In the genomic region with DNA sequence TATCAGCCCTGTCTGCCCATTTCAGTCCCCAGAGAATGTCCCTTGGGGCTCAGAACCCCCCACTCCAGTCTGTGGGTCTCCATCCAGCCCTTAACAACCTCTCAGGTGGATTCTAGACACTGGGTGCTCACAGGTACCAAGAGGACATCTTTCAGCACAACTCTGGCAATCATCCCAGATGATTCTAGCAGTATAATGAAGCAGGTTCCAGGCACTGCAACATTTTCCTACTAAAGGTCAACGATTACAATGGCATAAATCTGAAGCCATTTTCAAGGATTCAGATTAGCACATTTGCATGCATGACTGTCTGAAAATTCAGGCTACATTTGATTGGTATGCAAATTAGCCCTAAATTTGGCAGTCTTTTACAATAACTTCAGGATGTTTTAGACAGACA, we compare ENCODE assay signal across 23 cellular contexts.
"Had no signal": no experiment of that assay in that cellular context is flagged by ENCODE, and none has a peak within 500 bp of the region (broad histone marks: within the 10 kb centered on the region; RNA-seq: fewer than 3 reads in every experiment).

No MANE protein-coding gene starts in this region.

- H3K36me3 ChIP-seq: neutrophil, pancreas, right lobe of liver, suprapubic skin, transverse colon, vagina had no signal

- FAIRE-seq: frontal cortex, keratinocyte, pancreas had no signal

- H3K27me3 ChIP-seq: dorsolateral prefrontal cortex, neutrophil, pancreas, right lobe of liver, suprapubic skin, transverse colon, vagina had no signal

- DNase-seq: dorsolateral prefrontal cortex; effector CD4-positive, alpha-beta T cell; hypothalamus; mesenchymal stem cell; mucosa of descending colon; naive B cell; pancreas; retina; right lobe of liver; stimulated activated CD4-positive, alpha-beta T cell treated with anti-CD3 and anti-CD28 coated beads, Interleukin-12 subunit alpha, Interleukin-12 subunit beta, amount 100 ng/mL, for 4 hours; stimulated activated CD4-positive, alpha-beta T cell treated with anti-CD3 and anti-CD28 coated beads, Interleukin-1b, Interleukin-23, amount 100 ng/mL, for 48 hours; stimulated activated CD4-positive, alpha-beta T cell treated with anti-CD3 and anti-CD28 coated beads, Interleukin-4, amount 100 ng/mL, for 1 hour; stimulated activated CD8-positive, alpha-beta memory T cell treated with anti-CD3 and anti-CD28 coated beads, Interleukin-4, amount 100 ng/mL, for 48 hours; stimulated activated naive CD4-positive, alpha-beta T cell; stimulated activated naive CD8-positive, alpha-beta T cell treated with anti-CD3 and anti-CD28 coated beads, Interleukin-15, amount 100 ng/mL, for 72 hours; transverse colon had no signal

- H3K4me3 ChIP-seq: dorsolateral prefrontal cortex, mucosa of descending colon, pancreas, right lobe of liver, smooth muscle cell, suprapubic skin, transverse colon, vagina had no signal

- H3K27ac ChIP-seq: dorsolateral prefrontal cortex, neutrophil, pancreas, right lobe of liver, suprapubic skin, transverse colon, vagina had no signal

- ATAC-seq: mucosa of descending colon; natural killer cell treated with Interleukin-12 subunit alpha and Interleukin-12 subunit beta and Interleukin-15 and Interleukin-18, amount 100 ng/mL, for 72 hours; pancreas; stimulated activated naive CD8-positive, alpha-beta T cell treated with anti-CD3 and anti-CD28 coated beads, Interleukin-15, amount 100 ng/mL, for 72 hours had no signal

- H3K4me2 ChIP-seq: smooth muscle cell had no signal

- H3K9me3 ChIP-seq: mucosa of descending colon, neutrophil, pancreas, right lobe of liver, suprapubic skin, transverse colon, vagina had no signal
